Comparison of ENCODE assay signal across 1 cellular context in genomic region chr12:63900922-63901793, GRCh38.
TF ChIP-seq lines count a peak whose summit lies in the region.

No MANE protein-coding gene starts in this region.

TF ChIP-seq in A549, 52 proteins besides CTCF, POLR2A, EP300 and RAD21 (continued from another document):
- TF ChIP-seq CBX2 (IDR thresholded peaks at IDR 0.05; ENCODE audit: borderline replicate concordance, low read depth) (no peak), PBX3 (IDR thresholded peaks at IDR 0.05) (no peak), SMC3 (IDR thresholded peaks at IDR 0.05) (no peak), SREBF2 (IDR thresholded peaks at IDR 0.05) (no peak), JUNB (IDR thresholded peaks at IDR 0.05) (peak; percentile 85), GATA3 (IDR thresholded peaks at IDR 0.05; ENCODE audit: borderline replicate concordance) (peak; percentile 90), JUN (IDR thresholded peaks at IDR 0.05) (peak; percentile 27 to 42; a peak in 2 of 5 replicates), ZC3H11A (IDR thresholded peaks at IDR 0.05) (no peak), ZFP36 (IDR thresholded peaks at IDR 0.05; ENCODE audit: borderline replicate concordance, partially characterized antibody) (no peak), MAX (IDR thresholded peaks at IDR 0.05) (peak; percentile 66; the same call in 1 of the 2 replicates)
